11 cellular contexts compared by ENCODE assay signal in genomic region chr20:14717124-14718004, GRCh38.
DNase-seq lines count a peak whose midpoint lies in the region; ATAC-seq, FAIRE-seq and TF ChIP-seq lines count a peak whose summit lies in the region.
"Had no signal": no experiment of that assay in that cellular context is flagged by ENCODE, and none has a peak within 500 bp of the region (broad histone marks: within the 10 kb centered on the region; RNA-seq: fewer than 3 reads in every experiment).

No MANE protein-coding gene starts in this region.

- DNase-seq in A549 (ENCODE audit: low read depth in 1 of 2, low spot score in 1 of 2) (peak; percentile 18 to 38), WTC11 (ENCODE audit: low spot score) (no peak), aorta (no peak), NCI-H82 (lab: John Stamatoyannopoulos, UW) (no peak), Peyer's patch (no peak)
- no peak for DNase-seq in stimulated activated CD4-positive, alpha-beta T cell treated with anti-CD3 and anti-CD28 coated beads, Interleukin-15, amount 100 ng/mL, for 24 hours
- DNase-seq: activated naive CD4-positive, alpha-beta T cell; NCI-H1417; occipital lobe had no signal

- H3K4me1 Mint-ChIP-seq in WTC11: peaks cover 52% of the 10 kb centered on the region

- peak overlapping the region; percentile 69 for H3K4me2 ChIP-seq in A549

- intact Hi-C loops in aorta (cut with DNase I): no loop called here

- no peaks in the 10 kb centered on the region; the same call in 1 of the 2 replicates for H3K36me3 Mint-ChIP-seq in WTC11

- TF ChIP-seq POLR2A in A549 (IDR thresholded peaks at IDR 0.05; ENCODE audit: low read length) (no peak), Peyer's patch (IDR thresholded peaks at IDR 0.05) (no peak)

- WGBS in A549 (ENCODE audit: missing lambda C conversion rate): 19% methylated on average over 6 of the region's 6 CpGs
- 82 to 83% methylated on average over 6 of the region's 6 CpGs for WGBS in aorta, 2 donors

- ATAC-seq in A549: peak in 1 of 2 experiments; percentile 56; a peak in 2 of 6 replicates
- peak; percentile 87 for ATAC-seq in GM19452 (IDR thresholded peaks at IDR 0.05; ENCODE audit: unreplicated experiment)
- ATAC-seq in HG03095 (IDR thresholded peaks at IDR 0.05; ENCODE audit: unreplicated experiment): peak; percentile 69
- ATAC-seq in WTC11: no peak
- no peak for ATAC-seq in aorta (ENCODE audit: low FRiP score)

- H3K36me3 ChIP-seq in aorta (ENCODE audit: control insufficient read depth in 1 of 2, insufficient read depth in 2 of 2, low read length in 1 of 2) (no peaks in the 10 kb centered on the region), Peyer's patch (no peaks in the 10 kb centered on the region)

- H3K27ac Mint-ChIP-seq in WTC11: peak overlapping the region; percentile 91; the same call in 1 of the 2 replicates

- H3K27ac ChIP-seq in A549 (peak overlapping the region; percentile 73 to 82), aorta (ENCODE audit: low read depth in 1 of 2, low read length in 2 of 2) (no peak overlapping the region), Peyer's patch (peak overlapping the region in 1 of 4 donors; percentile 21)

- H3K27me3 ChIP-seq in aorta (ENCODE audit: control insufficient read depth in 1 of 2, insufficient read depth in 2 of 2, low read length in 1 of 2) (no peaks in the 10 kb centered on the region), Peyer's patch (no peaks in the 10 kb centered on the region)

- H3K4me1 ChIP-seq in A549 (peaks cover 32% of the 10 kb centered on the region), aorta (ENCODE audit: control insufficient read depth in 1 of 2, insufficient read depth in 2 of 2, low read length in 2 of 2) (peaks cover 3% of the 10 kb centered on the region in 2 donors), Peyer's patch (no peaks in the 10 kb centered on the region)

- no peak for TF ChIP-seq EP300 in A549 (IDR thresholded peaks at IDR 0.05)

- H3K9me3 ChIP-seq in A549 (no peaks in the 10 kb centered on the region), aorta (ENCODE audit: control insufficient read depth, low read length) (no peaks in the 10 kb centered on the region), Peyer's patch (no peaks in the 10 kb centered on the region)

- no peaks in the 10 kb centered on the region; the same call in 1 of the 2 replicates for H3K27me3 Mint-ChIP-seq in WTC11 (ENCODE audit: low read depth)

- TF ChIP-seq CTCF in A549 (IDR thresholded peaks at IDR 0.05) (no peak), WTC11 (IDR thresholded peaks at IDR 0.05) (no peak), Peyer's patch (IDR thresholded peaks at IDR 0.05) (no peak)

- H3K4me3 Mint-ChIP-seq in WTC11: no peak overlapping the region

- H3K4me3 ChIP-seq in A549: no peak overlapping the region
- H3K4me3 ChIP-seq in aorta (ENCODE audit: low read length in 2 of 2): no peak overlapping the region
- H3K4me3 ChIP-seq in Peyer's patch: no peak overlapping the region

- POLR2A ChIA-PET in A549 (lab: Yijun Ruan, JAX): no interaction called here
- POLR2A ChIA-PET in WTC11 (lab: Charles Lee): no interaction called here

- TF ChIP-seq RAD21 in A549 (conservative IDR thresholded peaks at IDR 0.05 in 1 of 2, IDR thresholded peaks at IDR 0.05 in 1 of 2): no peak

- CTCF ChIA-PET in A549 (lab: Yijun Ruan, JAX): no interaction called here
- CTCF ChIA-PET in WTC11 (lab: Charles Lee): no interaction called here

- FAIRE-seq in A549 (lab: Jason Lieb, UNC): peak; percentile 98

- H3K9me3 Mint-ChIP-seq in WTC11: peaks cover 7% of the 10 kb centered on the region

TF ChIP-seq in A549, 52 proteins besides CTCF, POLR2A, EP300 and RAD21:
- TF ChIP-seq EHF (CRISPR knock-in tag; IDR thresholded peaks at IDR 0.05): no peak
- no peak for TF ChIP-seq ZFP36 (IDR thresholded peaks at IDR 0.05; ENCODE audit: borderline replicate concordance, partially characterized antibody)
- TF ChIP-seq RCOR1 (IDR thresholded peaks at IDR 0.05; ENCODE audit: low read depth, low read length): no peak
- TF ChIP-seq FOSL2 (IDR thresholded peaks at IDR 0.05): no peak
- peak; percentile 36 for TF ChIP-seq FOSL2 (CRISPR knock-in tag; IDR thresholded peaks at IDR 0.05)
- TF ChIP-seq, protein P1, sequence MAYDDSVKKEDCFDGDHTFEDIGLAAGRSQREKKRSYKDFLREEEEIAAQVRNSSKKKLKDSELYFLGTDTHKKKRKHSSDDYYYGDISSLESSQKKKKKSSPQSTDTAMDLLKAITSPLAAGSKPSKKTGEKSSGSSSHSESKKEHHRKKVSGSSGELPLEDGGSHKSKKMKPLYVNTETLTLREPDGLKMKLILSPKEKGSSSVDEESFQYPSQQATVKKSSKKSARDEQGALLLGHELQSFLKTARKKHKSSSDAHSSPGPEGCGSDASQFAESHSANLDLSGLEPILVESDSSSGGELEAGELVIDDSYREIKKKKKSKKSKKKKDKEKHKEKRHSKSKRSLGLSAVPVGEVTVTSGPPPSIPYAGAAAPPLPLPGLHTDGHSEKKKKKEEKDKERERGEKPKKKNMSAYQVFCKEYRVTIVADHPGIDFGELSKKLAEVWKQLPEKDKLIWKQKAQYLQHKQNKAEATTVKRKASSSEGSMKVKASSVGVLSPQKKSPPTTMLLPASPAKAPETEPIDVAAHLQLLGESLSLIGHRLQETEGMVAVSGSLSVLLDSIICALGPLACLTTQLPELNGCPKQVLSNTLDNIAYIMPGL (CRISPR knock-in tag; IDR thresholded peaks at IDR 0.05; ENCODE audit: borderline replicate concordance): no peak
- TF ChIP-seq CBX8 (IDR thresholded peaks at IDR 0.05): no peak
- TF ChIP-seq RFX5 (IDR thresholded peaks at IDR 0.05): no peak
- TF ChIP-seq POLR2AphosphoS2 (conservative IDR thresholded peaks at IDR 0.05; ENCODE audit: low read length): no peak
- no peak for TF ChIP-seq BHLHE40 (IDR thresholded peaks at IDR 0.05; ENCODE audit: low read depth, low read length)
- TF ChIP-seq SREBF2 (IDR thresholded peaks at IDR 0.05): no peak
- TF ChIP-seq HOXB5 (CRISPR knock-in tag; IDR thresholded peaks at IDR 0.05): no peak
- no peak for TF ChIP-seq CHD2 (IDR thresholded peaks at IDR 0.05; ENCODE audit: low read length, partially characterized antibody)
- TF ChIP-seq EHMT2 (IDR thresholded peaks at IDR 0.05; ENCODE audit: low read depth): peak; percentile 57; the same call in 1 of the 2 replicates
- no peak for TF ChIP-seq CEBPB (IDR thresholded peaks at IDR 0.05)
- TF ChIP-seq GATA3 (IDR thresholded peaks at IDR 0.05; ENCODE audit: borderline replicate concordance): no peak

TF ChIP-seq in WTC11, 78 proteins besides CTCF, POLR2A, EP300 and RAD21 (continues in another document):
- TF ChIP-seq ATF3 (CRISPR knock-in tag; conservative IDR thresholded peaks at IDR 0.05) (no peak), SP1 (CRISPR knock-in tag; conservative IDR thresholded peaks at IDR 0.05) (no peak), ZNF219 (CRISPR knock-in tag; IDR thresholded peaks at IDR 0.05; ENCODE audit: borderline replicate concordance) (no peak), NFYB (CRISPR knock-in tag; conservative IDR thresholded peaks at IDR 0.05; ENCODE audit: low read depth) (no peak), NR2C2 (CRISPR knock-in tag; IDR thresholded peaks at IDR 0.05) (no peak)
- TF ChIP-seq, protein P2, sequence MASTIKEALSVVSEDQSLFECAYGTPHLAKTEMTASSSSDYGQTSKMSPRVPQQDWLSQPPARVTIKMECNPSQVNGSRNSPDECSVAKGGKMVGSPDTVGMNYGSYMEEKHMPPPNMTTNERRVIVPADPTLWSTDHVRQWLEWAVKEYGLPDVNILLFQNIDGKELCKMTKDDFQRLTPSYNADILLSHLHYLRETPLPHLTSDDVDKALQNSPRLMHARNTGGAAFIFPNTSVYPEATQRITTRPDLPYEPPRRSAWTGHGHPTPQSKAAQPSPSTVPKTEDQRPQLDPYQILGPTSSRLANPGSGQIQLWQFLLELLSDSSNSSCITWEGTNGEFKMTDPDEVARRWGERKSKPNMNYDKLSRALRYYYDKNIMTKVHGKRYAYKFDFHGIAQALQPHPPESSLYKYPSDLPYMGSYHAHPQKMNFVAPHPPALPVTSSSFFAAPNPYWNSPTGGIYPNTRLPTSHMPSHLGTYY (CRISPR knock-in tag; IDR thresholded peaks at IDR 0.05): no peak
- TF ChIP-seq, protein P3, sequence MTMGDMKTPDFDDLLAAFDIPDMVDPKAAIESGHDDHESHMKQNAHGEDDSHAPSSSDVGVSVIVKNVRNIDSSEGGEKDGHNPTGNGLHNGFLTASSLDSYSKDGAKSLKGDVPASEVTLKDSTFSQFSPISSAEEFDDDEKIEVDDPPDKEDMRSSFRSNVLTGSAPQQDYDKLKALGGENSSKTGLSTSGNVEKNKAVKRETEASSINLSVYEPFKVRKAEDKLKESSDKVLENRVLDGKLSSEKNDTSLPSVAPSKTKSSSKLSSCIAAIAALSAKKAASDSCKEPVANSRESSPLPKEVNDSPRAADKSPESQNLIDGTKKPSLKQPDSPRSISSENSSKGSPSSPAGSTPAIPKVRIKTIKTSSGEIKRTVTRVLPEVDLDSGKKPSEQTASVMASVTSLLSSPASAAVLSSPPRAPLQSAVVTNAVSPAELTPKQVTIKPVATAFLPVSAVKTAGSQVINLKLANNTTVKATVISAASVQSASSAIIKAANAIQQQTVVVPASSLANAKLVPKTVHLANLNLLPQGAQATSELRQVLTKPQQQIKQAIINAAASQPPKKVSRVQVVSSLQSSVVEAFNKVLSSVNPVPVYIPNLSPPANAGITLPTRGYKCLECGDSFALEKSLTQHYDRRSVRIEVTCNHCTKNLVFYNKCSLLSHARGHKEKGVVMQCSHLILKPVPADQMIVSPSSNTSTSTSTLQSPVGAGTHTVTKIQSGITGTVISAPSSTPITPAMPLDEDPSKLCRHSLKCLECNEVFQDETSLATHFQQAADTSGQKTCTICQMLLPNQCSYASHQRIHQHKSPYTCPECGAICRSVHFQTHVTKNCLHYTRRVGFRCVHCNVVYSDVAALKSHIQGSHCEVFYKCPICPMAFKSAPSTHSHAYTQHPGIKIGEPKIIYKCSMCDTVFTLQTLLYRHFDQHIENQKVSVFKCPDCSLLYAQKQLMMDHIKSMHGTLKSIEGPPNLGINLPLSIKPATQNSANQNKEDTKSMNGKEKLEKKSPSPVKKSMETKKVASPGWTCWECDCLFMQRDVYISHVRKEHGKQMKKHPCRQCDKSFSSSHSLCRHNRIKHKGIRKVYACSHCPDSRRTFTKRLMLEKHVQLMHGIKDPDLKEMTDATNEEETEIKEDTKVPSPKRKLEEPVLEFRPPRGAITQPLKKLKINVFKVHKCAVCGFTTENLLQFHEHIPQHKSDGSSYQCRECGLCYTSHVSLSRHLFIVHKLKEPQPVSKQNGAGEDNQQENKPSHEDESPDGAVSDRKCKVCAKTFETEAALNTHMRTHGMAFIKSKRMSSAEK (CRISPR knock-in tag; IDR thresholded peaks at IDR 0.05; ENCODE audit: borderline replicate concordance): no peak

Comparison
In these comparisons a context has a peak if more than half of its experiments do, and no peak if none do; other contexts are left out.
1. ATAC-seq: peak in GM19452 (single experiment) and HG03095 (single experiment); none in WTC11 (single experiment) and aorta (single experiment).
2. DNase-seq: peak in A549 (2 of 2); none in WTC11 (single experiment), aorta (0 of 2), stimulated activated CD4-positive, alpha-beta T cell treated with anti-CD3 and anti-CD28 coated beads, Interleukin-15, amount 100 ng/mL, for 24 hours (single experiment), NCI-H82 (single experiment) and Peyer's patch (0 of 3).
3. H3K27ac ChIP-seq: peak in A549 (2 of 2); none in aorta (0 of 2).